ENCODE assay signal across 8 cellular contexts in the genomic region with DNA sequence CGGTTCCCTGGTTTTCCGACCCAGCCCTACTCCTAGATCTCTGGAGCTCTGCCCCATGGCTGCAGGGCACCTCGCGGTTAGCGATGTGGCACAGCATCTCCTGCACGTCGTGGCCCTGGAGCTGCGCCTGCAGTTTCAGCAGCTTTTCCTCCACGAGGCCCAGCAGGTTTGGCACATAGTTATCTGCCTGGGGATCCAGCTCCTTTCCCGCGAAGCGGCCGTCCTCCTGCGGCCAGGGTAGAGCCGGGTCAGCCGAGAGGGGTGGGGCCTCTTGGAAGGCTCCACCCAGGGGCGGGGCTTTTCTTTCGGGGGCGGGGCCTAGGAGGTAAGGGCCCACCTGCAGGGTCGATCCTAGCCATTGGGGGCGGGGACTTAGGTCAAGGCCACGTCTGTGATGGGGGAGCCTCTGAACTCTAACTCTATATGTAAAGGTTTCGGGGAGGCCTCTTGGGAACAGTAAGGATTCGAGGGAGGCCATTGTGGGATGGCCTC. TPM values are rescaled to one million over a fixed set of nuclear protein-coding genes. Genes with fewer than 3 reads are reported as not detected.
A peak's percentile ranks its signal among the peaks of the same experiment; 100 is the strongest.
DNase-seq lines count a peak whose midpoint lies in the region.

No MANE protein-coding gene starts in this region.

- DNase-seq in activated gamma-delta T cell treated with Interleukin-2 at 50 U/mL for 16 hours: peak; percentile 32
- no peak for DNase-seq in activated gamma-delta T cell (lab: John Stamatoyannopoulos, UW)
- DNase-seq in M059J (ENCODE audit: low read depth): peak; percentile 20
- DNase-seq in activated naive CD4-positive, alpha-beta T cell treated with anti-CD3 and anti-CD28 coated beads, Interleukin-2, amount 50 U/mL, for 16 hours: peak; percentile 39
- peak; percentile 44 to 49 (median 49) for DNase-seq in immature natural killer cell
- DNase-seq in stimulated activated naive CD4-positive, alpha-beta T cell (lab: John Stamatoyannopoulos, UW): peak in 5 of 6 experiments; percentile 5 to 49 (median 41)
- no peak for DNase-seq in AG08396 (ENCODE audit: low spot score)
- no peak for DNase-seq in DMS114 treated with DMSO at 0.1 percent for 48 hours (lab: John Stamatoyannopoulos, UW; ENCODE audit: unreplicated experiment)

- H3K9me3 Mint-ChIP-seq in immature natural killer cell: no peaks in the 10 kb centered on the region

- H3K4me3 Mint-ChIP-seq in immature natural killer cell: peak overlapping the region; percentile 69 to 86 (median 83)

- H3K27me3 Mint-ChIP-seq in immature natural killer cell (ENCODE audit: low read depth in 3 of 3): peaks cover 17 to 25% (median 17%) of the 10 kb centered on the region in 3 donors

- peaks cover 30 to 31% of the 10 kb centered on the region in 2 donors for H3K4me1 Mint-ChIP-seq in immature natural killer cell

- H3K27ac Mint-ChIP-seq in immature natural killer cell: peak overlapping the region in 4 of 6 donors; percentile 10 to 75 (median 46)

- H3K36me3 Mint-ChIP-seq in immature natural killer cell: no peaks in the 10 kb centered on the region

RNA-seq across cellular contexts. Expression of gene RGL3, which starts 2.5 kb away (rescaled TPM):
- 2.5 and 3.7 TPM in 2 replicates for total RNA-seq in M059J (2014; rRNA removed; shearing (Covaris generic))
- polyA plus RNA-seq in immature natural killer cell: not detected

RNA-seq across cellular contexts. Expression of gene ODAD3, which starts 13.3 kb away (rescaled TPM):
- 0.32 and 0.54 TPM in 2 replicates for total RNA-seq in M059J (2014; rRNA removed; shearing (Covaris generic))
- polyA plus RNA-seq in immature natural killer cell: not detected

RNA-seq across cellular contexts. Expression of gene PRKCSH, which starts 13.8 kb away (rescaled TPM):
- 65.9 and 132 TPM in 2 replicates for total RNA-seq in M059J (2014; rRNA removed; shearing (Covaris generic))
- polyA plus RNA-seq in immature natural killer cell: 10 to 100 TPM; 13.7 to 75.6 (median 28.4) TPM

RNA-seq across cellular contexts. Expression of gene EPOR, which starts 37.5 kb away (rescaled TPM):
- total RNA-seq in M059J (2014; rRNA removed; shearing (Covaris generic)): 10.5 and 10.7 TPM in 2 replicates
- polyA plus RNA-seq in immature natural killer cell: 1 to 10 TPM; 3.6 to 5.8 (median 5.4) TPM

RNA-seq across cellular contexts. Expression of gene SWSAP1, which starts 47.2 kb away (rescaled TPM):
- total RNA-seq in M059J (2014; rRNA removed; shearing (Covaris generic)): 2.4 and 2.7 TPM in 2 replicates
- polyA plus RNA-seq in immature natural killer cell: 1 to 10 TPM; 7.0 to 8.7 (median 8.3) TPM

Comparison
In these comparisons a context has a peak if more than half of its experiments do, and no peak if none do; other contexts are left out.
1. DNase-seq: peak in activated gamma-delta T cell treated with Interleukin-2 at 50 U/mL for 16 hours (single experiment), M059J (single experiment), activated naive CD4-positive, alpha-beta T cell treated with anti-CD3 and anti-CD28 coated beads, Interleukin-2, amount 50 U/mL, for 16 hours (single experiment), immature natural killer cell (3 of 3) and stimulated activated naive CD4-positive, alpha-beta T cell (5 of 6); none in activated gamma-delta T cell (single experiment), AG08396 (single experiment) and DMS114 treated with DMSO at 0.1 percent for 48 hours (single experiment).